12 cellular contexts compared by ENCODE assay signal in the genomic region with DNA sequence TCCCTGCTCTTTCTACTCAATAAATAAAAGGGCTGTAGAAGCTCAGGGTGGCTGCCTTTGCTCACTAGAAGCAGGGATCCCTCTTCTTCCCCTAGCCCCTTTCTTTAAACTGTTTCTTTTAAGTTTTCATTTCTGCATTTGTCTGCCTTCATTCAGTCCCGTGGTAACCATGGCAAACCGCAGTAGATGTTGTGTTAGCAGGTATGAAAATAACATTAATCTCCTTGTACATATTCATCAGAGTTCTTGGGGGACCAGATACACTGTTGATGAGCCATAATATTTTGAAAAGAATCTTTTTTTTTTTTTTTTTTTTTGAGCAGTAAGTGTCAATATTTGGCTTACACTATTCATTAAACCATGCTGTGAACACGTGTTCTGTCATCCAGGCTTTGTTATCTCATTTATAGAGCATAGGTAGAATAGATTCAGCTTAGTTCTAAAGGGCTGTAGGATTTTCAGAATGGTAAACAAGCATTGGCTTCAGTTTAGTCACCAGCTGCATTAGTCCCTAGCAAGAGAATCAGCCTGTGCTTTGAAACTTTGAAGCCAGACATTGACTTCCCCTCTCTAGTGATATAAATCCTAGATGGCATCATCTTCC. TPM values are rescaled to one million over a fixed set of nuclear protein-coding genes. Genes with fewer than 3 reads are reported as not detected.
DNase-seq lines count a peak whose midpoint lies in the region; ATAC-seq and TF ChIP-seq lines count a peak whose summit lies in the region.
"Had no signal": no experiment of that assay in that cellular context is flagged by ENCODE, and none has a peak within 500 bp of the region (broad histone marks: within the 10 kb centered on the region; RNA-seq: fewer than 3 reads in every experiment).

No MANE protein-coding gene starts in this region.

- no peaks in the 10 kb centered on the region for H3K36me3 ChIP-seq in OCI-LY1 (ENCODE audit: insufficient read depth, low read length)

- H3K79me2 ChIP-seq in OCI-LY1 (ENCODE audit: insufficient read depth, low read length) = no peaks in the 10 kb centered on the region; the same call in 1 of the 2 replicates

- H3F3A ChIP-seq in OCI-LY1 (ENCODE audit: insufficient read depth, low read length) = no peaks in the 10 kb centered on the region

- no peaks in the 10 kb centered on the region for H3K27me3 ChIP-seq in OCI-LY1 (ENCODE audit: insufficient read depth, low read length)

- POLR2A ChIA-PET in activated CD4-positive, alpha-beta T cell treated with anti-CD3 and anti-CD28 coated beads, Interleukin-2, amount 10 ng/mL, durations not matched to agents 7 days and 5 days (lab: Charles Lee) = no interaction called here

- H3K9me3 ChIP-seq in OCI-LY1 (ENCODE audit: low read length) = peaks cover 6% of the 10 kb centered on the region; the same call in 1 of the 2 replicates

- ATAC-seq in HG03066 (IDR thresholded peaks at IDR 0.05; ENCODE audit: low read depth, unreplicated experiment) = peak; percentile 34
- peak; percentile 44 for ATAC-seq in stimulated activated memory B cell treated with anti-CD40 and anti-IgM and Interleukin-4, amounts not matched to agents 10 μg/mL and 1 μg/mL and 100 μg/mL, for 72 hours

- CTCF ChIA-PET in activated CD4-positive, alpha-beta T cell treated with anti-CD3 and anti-CD28 coated beads, Interleukin-2, amount 10 ng/mL, durations not matched to agents 7 days and 5 days (lab: Charles Lee) = no interaction called here

- DNase-seq in activated CD4-positive, alpha-beta T cell treated with anti-CD3 and anti-CD28 coated beads, Interleukin-2, amount 10 ng/mL, durations not matched to agents 7 days and 5 days = no peak
- no peak for DNase-seq in activated CD4-positive, alpha-beta T cell treated with anti-CD3 and anti-CD28 coated beads, Interleukin-2, amount 10 ng/mL, durations not matched to agents 24 days and 14 days
- no peak for DNase-seq in NCI-H1092 (lab: John Stamatoyannopoulos, UW)
- DNase-seq in stimulated activated CD4-positive, alpha-beta T cell treated with anti-CD3 and anti-CD28 coated beads, Interleukin-4, amount 100 ng/mL, for 4 hours = no peak
- no peak for DNase-seq in lower leg skin (ENCODE audit: low spot score in 2 of 2)
- DNase-seq: ACHN; activated T-cell treated with anti-CD3 and anti-CD28 coated beads, Interleukin-2, amount 50 U/mL, for 1 hour had no signal

- H3K4me1 Mint-ChIP-seq in activated CD4-positive, alpha-beta T cell treated with anti-CD3 and anti-CD28 coated beads, Interleukin-2, amount 10 ng/mL, durations not matched to agents 7 days and 5 days = peaks cover 30% of the 10 kb centered on the region
- H3K4me1 Mint-ChIP-seq in activated CD4-positive, alpha-beta T cell treated with anti-CD3 and anti-CD28 coated beads, Interleukin-2, amount 10 ng/mL, durations not matched to agents 24 days and 14 days = peaks cover 7% of the 10 kb centered on the region
- peaks cover 35% of the 10 kb centered on the region for H3K4me1 Mint-ChIP-seq in stimulated activated memory B cell treated with anti-CD40 and anti-IgM and Interleukin-4, amounts not matched to agents 10 μg/mL and 1 μg/mL and 100 μg/mL, for 72 hours

- peak overlapping the region; percentile 37 for H3K9ac ChIP-seq in OCI-LY1 (ENCODE audit: low read length)

- H3K9me2 ChIP-seq in OCI-LY1 (ENCODE audit: low read depth, low read length) = no peaks in the 10 kb centered on the region

- no peak overlapping the region for H2AFZ ChIP-seq in OCI-LY1 (ENCODE audit: low read length)

- peak overlapping the region; percentile 17 for H3K4me3 ChIP-seq in OCI-LY1 (ENCODE audit: low read depth, low read length, poor library complexity, severe bottlenecking)
- no peak overlapping the region for H3K4me3 ChIP-seq in lower leg skin (ENCODE audit: low read depth, poor library complexity, severe bottlenecking)

- peak overlapping the region; percentile 43 for H3K4me2 ChIP-seq in OCI-LY1 (ENCODE audit: low read length)

- no peak for TF ChIP-seq CTCF in OCI-LY1 (IDR thresholded peaks at IDR 0.05; ENCODE audit: low read length)
- no peak for TF ChIP-seq CTCF in lower leg skin (IDR thresholded peaks at IDR 0.05)

- peaks cover 9% of the 10 kb centered on the region for H3K9me3 Mint-ChIP-seq in activated CD4-positive, alpha-beta T cell treated with anti-CD3 and anti-CD28 coated beads, Interleukin-2, amount 10 ng/mL, durations not matched to agents 7 days and 5 days
- peaks cover 11% of the 10 kb centered on the region for H3K9me3 Mint-ChIP-seq in activated CD4-positive, alpha-beta T cell treated with anti-CD3 and anti-CD28 coated beads, Interleukin-2, amount 10 ng/mL, durations not matched to agents 24 days and 14 days
- H3K9me3 Mint-ChIP-seq in stimulated activated memory B cell treated with anti-CD40 and anti-IgM and Interleukin-4, amounts not matched to agents 10 μg/mL and 1 μg/mL and 100 μg/mL, for 72 hours = peaks cover 14% of the 10 kb centered on the region

- no peak overlapping the region for H3K4me3 Mint-ChIP-seq in activated CD4-positive, alpha-beta T cell treated with anti-CD3 and anti-CD28 coated beads, Interleukin-2, amount 10 ng/mL, durations not matched to agents 7 days and 5 days
- no peak overlapping the region for H3K4me3 Mint-ChIP-seq in activated CD4-positive, alpha-beta T cell treated with anti-CD3 and anti-CD28 coated beads, Interleukin-2, amount 10 ng/mL, durations not matched to agents 24 days and 14 days
- H3K4me3 Mint-ChIP-seq in stimulated activated memory B cell treated with anti-CD40 and anti-IgM and Interleukin-4, amounts not matched to agents 10 μg/mL and 1 μg/mL and 100 μg/mL, for 72 hours = no peak overlapping the region
- H3K4me3 Mint-ChIP-seq: type B pancreatic cell had no signal

- WGBS in lower leg skin, 2 donors = 70 to 71% methylated on average over 3 of the region's 3 CpGs

- intact Hi-C loops in activated CD4-positive, alpha-beta T cell treated with anti-CD3 and anti-CD28 coated beads, Interleukin-2, amount 10 ng/mL, durations not matched to agents 24 days and 14 days (cut with micrococcal nuclease) = no loop called here
- intact Hi-C loops in lower leg skin (cut with DNase I; ENCODE audit: low total_unique reads) = no loop called here

- no peaks in the 10 kb centered on the region for H4K20me1 ChIP-seq in OCI-LY1 (ENCODE audit: insufficient read depth, low read length)

- H3K27ac ChIP-seq in OCI-LY1 (ENCODE audit: low read depth, low read length, poor library complexity, severe bottlenecking) = peak overlapping the region; percentile 89
- H3K27ac ChIP-seq: foreskin keratinocyte had no signal

- H3K27me3 Mint-ChIP-seq in activated CD4-positive, alpha-beta T cell treated with anti-CD3 and anti-CD28 coated beads, Interleukin-2, amount 10 ng/mL, durations not matched to agents 7 days and 5 days = no peaks in the 10 kb centered on the region
- H3K27me3 Mint-ChIP-seq in activated CD4-positive, alpha-beta T cell treated with anti-CD3 and anti-CD28 coated beads, Interleukin-2, amount 10 ng/mL, durations not matched to agents 24 days and 14 days = no peaks in the 10 kb centered on the region
- no peaks in the 10 kb centered on the region for H3K27me3 Mint-ChIP-seq in stimulated activated memory B cell treated with anti-CD40 and anti-IgM and Interleukin-4, amounts not matched to agents 10 μg/mL and 1 μg/mL and 100 μg/mL, for 72 hours
- H3K27me3 Mint-ChIP-seq: type B pancreatic cell had no signal

- H3K36me3 Mint-ChIP-seq in activated CD4-positive, alpha-beta T cell treated with anti-CD3 and anti-CD28 coated beads, Interleukin-2, amount 10 ng/mL, durations not matched to agents 7 days and 5 days (ENCODE audit: low read depth) = no peaks in the 10 kb centered on the region
- H3K36me3 Mint-ChIP-seq in activated CD4-positive, alpha-beta T cell treated with anti-CD3 and anti-CD28 coated beads, Interleukin-2, amount 10 ng/mL, durations not matched to agents 24 days and 14 days (ENCODE audit: low read depth) = no peaks in the 10 kb centered on the region
- H3K36me3 Mint-ChIP-seq in stimulated activated memory B cell treated with anti-CD40 and anti-IgM and Interleukin-4, amounts not matched to agents 10 μg/mL and 1 μg/mL and 100 μg/mL, for 72 hours = peaks cover 7% of the 10 kb centered on the region
- H3K36me3 Mint-ChIP-seq: type B pancreatic cell had no signal

- peak overlapping the region; percentile 73 for H3K27ac Mint-ChIP-seq in activated CD4-positive, alpha-beta T cell treated with anti-CD3 and anti-CD28 coated beads, Interleukin-2, amount 10 ng/mL, durations not matched to agents 7 days and 5 days
- H3K27ac Mint-ChIP-seq in activated CD4-positive, alpha-beta T cell treated with anti-CD3 and anti-CD28 coated beads, Interleukin-2, amount 10 ng/mL, durations not matched to agents 24 days and 14 days = no peak overlapping the region
- peak overlapping the region; percentile 71 for H3K27ac Mint-ChIP-seq in stimulated activated memory B cell treated with anti-CD40 and anti-IgM and Interleukin-4, amounts not matched to agents 10 μg/mL and 1 μg/mL and 100 μg/mL, for 72 hours
- H3K27ac Mint-ChIP-seq: type B pancreatic cell had no signal

- no peak for TF ChIP-seq POLR2A in lower leg skin (IDR thresholded peaks at IDR 0.05)

- peaks cover 31% of the 10 kb centered on the region for H3K4me1 ChIP-seq in OCI-LY1 (ENCODE audit: insufficient read depth, low read length, severe bottlenecking)
- H3K4me1 ChIP-seq: foreskin keratinocyte had no signal

RNA-seq across cellular contexts. Expression of a gene that starts 59.3 kb away (rescaled TPM):
- not detected for total RNA-seq in activated CD4-positive, alpha-beta T cell treated with anti-CD3 and anti-CD28 coated beads, Interleukin-2, amount 10 ng/mL, durations not matched to agents 7 days and 5 days
- 0.21 TPM in 1 of 2 replicates, not detected in the other for total RNA-seq in activated CD4-positive, alpha-beta T cell treated with anti-CD3 and anti-CD28 coated beads, Interleukin-2, amount 10 ng/mL, durations not matched to agents 24 days and 14 days
- 10 to 100 TPM; 26.4 to 40.4 (median 37.0) TPM for total RNA-seq in lower leg skin

Comparison
In these comparisons a context has a peak if more than half of its experiments do, and no peak if none do; other contexts are left out.
1. RNA of a gene that starts 59.3 kb away (total RNA-seq): 26.4 to 40.4 TPM in lower leg skin; 0.21 TPM in activated CD4-positive, alpha-beta T cell treated with anti-CD3 and anti-CD28 coated beads, Interleukin-2, amount 10 ng/mL, durations not matched to agents 24 days and 14 days and not detected in activated CD4-positive, alpha-beta T cell treated with anti-CD3 and anti-CD28 coated beads, Interleukin-2, amount 10 ng/mL, durations not matched to agents 7 days and 5 days; every median in the first group is over 10 times any median in the second.